Comparison of ENCODE assay signal across 18 cellular contexts in the genomic region with DNA sequence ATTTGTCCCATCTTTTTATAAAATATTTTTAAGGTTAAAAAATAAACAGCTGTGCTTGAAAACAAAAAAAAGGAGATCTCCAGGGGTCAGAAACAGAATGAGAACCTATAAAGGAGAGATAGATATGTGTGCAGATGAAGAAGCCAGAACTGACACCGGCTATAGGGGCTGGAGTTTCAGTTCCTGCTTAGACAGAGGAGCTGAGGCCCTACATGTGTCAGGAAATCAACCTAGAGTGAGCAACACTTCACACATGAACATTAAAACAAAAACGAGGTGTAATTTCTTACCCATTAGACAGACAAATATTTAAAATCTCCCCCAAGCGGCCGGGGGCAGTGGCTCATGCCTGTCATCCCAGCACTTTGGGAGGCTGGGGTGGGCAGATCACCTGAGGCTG. TPM values are rescaled to one million over a fixed set of nuclear protein-coding genes. Genes with fewer than 3 reads are reported as not detected.
DNase-seq lines count a peak whose midpoint lies in the region; ATAC-seq, FAIRE-seq and TF ChIP-seq lines count a peak whose summit lies in the region.
"Had no signal": no experiment of that assay in that cellular context is flagged by ENCODE, and none has a peak within 500 bp of the region (broad histone marks: within the 10 kb centered on the region; RNA-seq: fewer than 3 reads in every experiment).

No MANE protein-coding gene starts in this region.

- H3K27ac Mint-ChIP-seq in stimulated activated naive B cell treated with anti-CD40 and anti-IgM and Interleukin-4, amounts not matched to agents 10 μg/mL and 1 μg/mL and 100 μg/mL, for 72 hours, result peak overlapping the region; percentile 62
- H3K27ac Mint-ChIP-seq: activated CD4-positive, alpha-beta T cell treated with anti-CD3 and anti-CD28 coated beads, Interleukin-2, amount 10 ng/mL, durations not matched to agents 24 days and 14 days; T-helper 1 cell treated with Interleukin-12 subunit alpha and Interleukin-12 subunit beta and Interleukin-4 antibody, amounts not matched to agents 30 μg/mL and 1 μg/mL, for 36 hours had no signal

- no peaks in the 10 kb centered on the region for H3K27me3 Mint-ChIP-seq in stimulated activated naive B cell treated with anti-CD40 and anti-IgM and Interleukin-4, amounts not matched to agents 10 μg/mL and 1 μg/mL and 100 μg/mL, for 72 hours
- H3K27me3 Mint-ChIP-seq: activated CD4-positive, alpha-beta T cell treated with anti-CD3 and anti-CD28 coated beads, Interleukin-2, amount 10 ng/mL, durations not matched to agents 24 days and 14 days had no signal

- intact Hi-C loops in pancreas (cut with DNase I), result no loop called here

- H3K27me3 ChIP-seq in pancreas (peaks cover 0 to 3% (median 0%) of the 10 kb centered on the region in 4 donors), H7 (ENCODE audit: control insufficient read depth, insufficient read depth, low read length) (no peaks in the 10 kb centered on the region)
- H3K27me3 ChIP-seq: testis had no signal

- no peaks in the 10 kb centered on the region for H3K4me1 ChIP-seq in pancreas
- H3K4me1 ChIP-seq: testis had no signal

- H3K9me3 ChIP-seq in pancreas, result no peaks in the 10 kb centered on the region
- H3K9me3 ChIP-seq: testis had no signal

- H3K4me3 ChIP-seq in pancreas, result no peak overlapping the region
- no peak overlapping the region for H3K4me3 ChIP-seq in H7 (ENCODE audit: insufficient read depth, low read depth, low read length)
- H3K4me3 ChIP-seq: lung, testis had no signal

- H3K36me3 ChIP-seq in pancreas (no peaks in the 10 kb centered on the region), H7 (replicated peaks; ENCODE audit: control insufficient read depth, insufficient read depth, low read length) (no peaks in the 10 kb centered on the region)

- peak; percentile 81 for ATAC-seq in GM18867 (IDR thresholded peaks at IDR 0.05; ENCODE audit: unreplicated experiment)
- ATAC-seq in HG02642 (IDR thresholded peaks at IDR 0.05; ENCODE audit: poor library complexity, unreplicated experiment), result peak; percentile 71
- peak; percentile 58 for ATAC-seq in HG03521 (IDR thresholded peaks at IDR 0.05; ENCODE audit: unreplicated experiment)
- ATAC-seq in stimulated activated naive B cell treated with anti-CD40 and anti-IgM and Interleukin-4, amounts not matched to agents 10 μg/mL and 1 μg/mL and 100 μg/mL, for 72 hours (replicated peaks), result peak; percentile 91 to 93
- ATAC-seq in pancreas, result no peak
- ATAC-seq: natural killer cell treated with Interleukin-12 subunit alpha and Interleukin-12 subunit beta and Interleukin-15 and Interleukin-18, amount 100 ng/mL, for 72 hours had no signal

- H3K36me3 Mint-ChIP-seq in stimulated activated naive B cell treated with anti-CD40 and anti-IgM and Interleukin-4, amounts not matched to agents 10 μg/mL and 1 μg/mL and 100 μg/mL, for 72 hours, result peaks cover 0 to 2% of the 10 kb centered on the region in 2 donors

- no peak for DNase-seq in stimulated activated naive B cell treated with anti-CD40 and anti-IgM and Interleukin-4, amounts not matched to agents 10 μg/mL and 1 μg/mL and 100 μg/mL, for 72 hours
- DNase-seq in pancreas (no peak), H7 (no peak)
- DNase-seq in effector CD4-positive, alpha-beta T cell, result no peak
- DNase-seq: activated CD4-positive, alpha-beta T cell treated with anti-CD3 and anti-CD28 coated beads, Interleukin-2, amount 10 ng/mL, durations not matched to agents 24 days and 14 days; activated T-cell treated with anti-CD3 and anti-CD28 coated beads, Interleukin-2, amount 50 U/mL, for 48 hours; caudate nucleus; foreskin fibroblast; NCI-H1694 treated with DMSO at 0.1 percent for 48 hours; NCI-H526 treated with DMSO at 0.1 percent for 48 hours; testis had no signal

- 75 to 83% methylated on average over 4 of the region's 4 CpGs for WGBS in pancreas, 2 donors

- no peak for FAIRE-seq in pancreas (lab: Jason Lieb, UNC)
- FAIRE-seq: endometrium had no signal

- H3K4me1 Mint-ChIP-seq in stimulated activated naive B cell treated with anti-CD40 and anti-IgM and Interleukin-4, amounts not matched to agents 10 μg/mL and 1 μg/mL and 100 μg/mL, for 72 hours, result peaks cover 7 to 13% of the 10 kb centered on the region in 2 donors

- TF ChIP-seq CTCF in pancreas (IDR thresholded peaks at IDR 0.05), result no peak

- H3K27ac ChIP-seq in pancreas, result no peak overlapping the region
- H3K27ac ChIP-seq: testis had no signal

- peaks cover 0 to 4% of the 10 kb centered on the region in 2 donors for H3K9me3 Mint-ChIP-seq in stimulated activated naive B cell treated with anti-CD40 and anti-IgM and Interleukin-4, amounts not matched to agents 10 μg/mL and 1 μg/mL and 100 μg/mL, for 72 hours
- H3K9me3 Mint-ChIP-seq: natural killer cell treated with Interleukin-12 subunit alpha and Interleukin-12 subunit beta and Interleukin-15 and Interleukin-18, amount 100 ng/mL, for 72 hours; T-helper 1 cell treated with Interleukin-12 subunit alpha and Interleukin-12 subunit beta and Interleukin-4 antibody, amounts not matched to agents 30 μg/mL and 1 μg/mL, for 36 hours had no signal

- H3K4me3 Mint-ChIP-seq in stimulated activated naive B cell treated with anti-CD40 and anti-IgM and Interleukin-4, amounts not matched to agents 10 μg/mL and 1 μg/mL and 100 μg/mL, for 72 hours, result no peak overlapping the region
- H3K4me3 Mint-ChIP-seq: activated CD4-positive, alpha-beta T cell treated with anti-CD3 and anti-CD28 coated beads, Interleukin-2, amount 10 ng/mL, durations not matched to agents 24 days and 14 days; natural killer cell treated with Interleukin-12 subunit alpha and Interleukin-12 subunit beta and Interleukin-15 and Interleukin-18, amount 100 ng/mL, for 72 hours; T-helper 1 cell treated with Interleukin-12 subunit alpha and Interleukin-12 subunit beta and Interleukin-4 antibody, amounts not matched to agents 30 μg/mL and 1 μg/mL, for 36 hours had no signal

RNA-seq across cellular contexts. Expression of a gene that starts 17.8 kb away (rescaled TPM):
- 100 to 1,000 TPM in 1 of 6 donors, 10 to 100 TPM in 5; 73.5 to 116 (median 77.9) TPM for total RNA-seq in pancreas
- 10 to 100 TPM; 29.8 to 38.6 TPM for polyA plus RNA-seq in pancreas
- 79.9 and 97.4 TPM in 2 replicates for total RNA-seq in H7 (2014; rRNA removed; shearing (Covaris generic))

Comparison
In these comparisons a context has a peak if more than half of its experiments do, and no peak if none do; other contexts are left out.
1. ATAC-seq: peak in GM18867 (single experiment), HG02642 (single experiment), HG03521 (single experiment) and stimulated activated naive B cell treated with anti-CD40 and anti-IgM and Interleukin-4, amounts not matched to agents 10 μg/mL and 1 μg/mL and 100 μg/mL, for 72 hours (2 of 2); none in pancreas (0 of 4).